In genomic region chr9:95585824-95586223, GRCh38 we compare ENCODE assay signal across 21 cellular contexts.
A peak's percentile ranks its signal among the peaks of the same experiment; 100 is the strongest.
DNase-seq lines count a peak whose midpoint lies in the region; ATAC-seq, FAIRE-seq and TF ChIP-seq lines count a peak whose summit lies in the region.
"Had no signal": no experiment of that assay in that cellular context is flagged by ENCODE, and none has a peak within 500 bp of the region (broad histone marks: within the 10 kb centered on the region; RNA-seq: fewer than 3 reads in every experiment).

No MANE protein-coding gene starts in this region.

- H3K27ac ChIP-seq in GM23338 (ENCODE audit: low read depth) (no peak overlapping the region), H1 (ENCODE audit: low read depth, low read length) (no peak overlapping the region), osteoblast (ENCODE audit: low read depth, low read length) (no peak overlapping the region), foreskin keratinocyte (no peak overlapping the region)
- H3K27ac ChIP-seq: HL-60 had no signal

- H3K9me2 ChIP-seq in GM23338 (ENCODE audit: insufficient read depth): no peaks in the 10 kb centered on the region

- 0 out of 2 replicates have a peak overlapping the region, but pooled peaks have one; percentile 10 for H3K18ac ChIP-seq in H1 (ENCODE audit: extremely low read depth, low read length)

- no peak overlapping the region for H4K5ac ChIP-seq in H1 (ENCODE audit: insufficient read length, low read depth, low read length)

- H3K4me3 Mint-ChIP-seq in GM23338: no peak overlapping the region
- H3K4me3 Mint-ChIP-seq: CD4-positive, CD25-positive, alpha-beta regulatory T cell; CD8-positive, alpha-beta memory T cell had no signal

- H3K4me1 ChIP-seq in GM23338 (ENCODE audit: insufficient read depth): peaks cover 29% of the 10 kb centered on the region
- peaks cover 4 to 20% (median 18%) of the 10 kb centered on the region in 4 experiments for H3K4me1 ChIP-seq in H1 (replicated peaks in 1 of 4; ENCODE audit: control insufficient read depth in 3 of 4, insufficient read depth in 4 of 4, low read length in 3 of 4)
- H3K4me1 ChIP-seq in osteoblast (ENCODE audit: insufficient read depth, low read length): no peaks in the 10 kb centered on the region
- no peaks in the 10 kb centered on the region for H3K4me1 ChIP-seq in foreskin keratinocyte
- H3K4me1 ChIP-seq: BE2C, Caco-2 had no signal

- no peaks in the 10 kb centered on the region; the same call in 2 of the 3 replicates for H3K9me3 Mint-ChIP-seq in GM23338
- H3K9me3 Mint-ChIP-seq: CD8-positive, alpha-beta memory T cell had no signal

- CTCF ChIA-PET in H1 (lab: Charles Lee; ENCODE audit: partially characterized antibody): interaction anchor here (0.8 kb wide), 1 partner anchor 26 kb away, joined by 3 read pairs; no protein-coding TSS in a partner anchor

- peaks cover 27% of the 10 kb centered on the region for H3K27me3 Mint-ChIP-seq in GM23338 (ENCODE audit: insufficient read depth, low read depth, poor library complexity)

- DNase-seq in GM23338 (ENCODE audit: low spot score) (no peak), NB4 (ENCODE audit: low read depth) (peak; percentile 20), H1 (ENCODE audit: low read depth in 1 of 2, low spot score in 2 of 2) (no peak), osteoblast (ENCODE audit: insufficient read length, low spot score, missing footprints) (peak; percentile 15), foreskin keratinocyte (no peak)
- DNase-seq: ACHN; BE2C; C1 segment of cervical spinal cord; Caco-2; CD4-positive, CD25-positive, alpha-beta regulatory T cell; CD8-positive, alpha-beta memory T cell; IMR-90; KBM-7 had no signal

- H4K20me1 ChIP-seq in GM23338 (replicated peaks; ENCODE audit: insufficient read depth) (no peaks in the 10 kb centered on the region), H1 (replicated peaks in 1 of 2; ENCODE audit: control insufficient read depth in 1 of 2, insufficient read depth in 2 of 2, low read length in 2 of 2) (no peaks in the 10 kb centered on the region), osteoblast (ENCODE audit: insufficient read depth, low read length) (no peaks in the 10 kb centered on the region)

- H4K91ac ChIP-seq in H1 (replicated peaks; ENCODE audit: insufficient read length, low read length): peak overlapping the region; percentile 20

- H3K79me2 ChIP-seq in GM23338 (replicated peaks; ENCODE audit: insufficient read depth) (no peaks in the 10 kb centered on the region), H1 (ENCODE audit: control insufficient read depth in 1 of 2, insufficient read depth in 2 of 2, low read length in 2 of 2) (no peaks in the 10 kb centered on the region), osteoblast (ENCODE audit: insufficient read depth, low read length) (no peaks in the 10 kb centered on the region)

- H3K79me1 ChIP-seq in H1 (ENCODE audit: low read depth, low read length): no peaks in the 10 kb centered on the region

- POLR2A ChIA-PET in H1 (lab: Charles Lee; ENCODE audit: partially characterized antibody): interaction anchor here (1.0 kb wide), 1 partner anchor 19 kb away, joined by 3 read pairs; no protein-coding TSS in a partner anchor

- no peak overlapping the region for H3K27ac Mint-ChIP-seq in GM23338
- H3K27ac Mint-ChIP-seq: CD4-positive, CD25-positive, alpha-beta regulatory T cell had no signal

- no peaks in the 10 kb centered on the region for H3K23me2 ChIP-seq in H1 (ENCODE audit: low read depth, low read length)

- H3F3A ChIP-seq in GM23338 (replicated peaks; ENCODE audit: low read depth): no peaks in the 10 kb centered on the region

- no peak for FAIRE-seq in H1 (lab: Jason Lieb, UNC)
- FAIRE-seq: A204.1, D721Med, G401.6, GM12891 had no signal

- no peak overlapping the region for H3K4ac ChIP-seq in H1 (replicated peaks; ENCODE audit: insufficient read length, low read depth, low read length)

- H3K27me3 ChIP-seq in GM23338 (ENCODE audit: insufficient read depth) (no peaks in the 10 kb centered on the region), H1 (replicated peaks in 1 of 4; ENCODE audit: control insufficient read depth in 3 of 4, extremely low read depth in 1 of 4, insufficient read depth in 3 of 4, low read length in 3 of 4) (no peaks in the 10 kb centered on the region; a peak in 3 of 7 replicates), osteoblast (ENCODE audit: insufficient read depth, low read length) (peaks cover 7% of the 10 kb centered on the region), foreskin keratinocyte (no peaks in the 10 kb centered on the region)
- H3K27me3 ChIP-seq: BE2C had no signal

- H3K9ac ChIP-seq in H1 (replicated peaks in 1 of 4; ENCODE audit: extremely low read depth in 1 of 4, low read depth in 3 of 4, low read length in 3 of 4): no peak overlapping the region

- H2AFZ ChIP-seq in GM23338 (0 out of 2 replicates have a peak overlapping the region, but pooled peaks have one; percentile 59), H1 (ENCODE audit: low read length) (no peak overlapping the region), osteoblast (ENCODE audit: low read length) (no peak overlapping the region)

- no peak overlapping the region for H3K4me2 ChIP-seq in GM23338
- H3K4me2 ChIP-seq in H1 (ENCODE audit: insufficient read depth in 1 of 2, low read depth in 2 of 2, low read length in 2 of 2): no peak overlapping the region
- H3K4me2 ChIP-seq in osteoblast (ENCODE audit: insufficient read depth, low read length): no peak overlapping the region

- no peak overlapping the region for H2AK5ac ChIP-seq in H1 (ENCODE audit: low read depth, low read length)

- no peak for ATAC-seq in GM23338
- ATAC-seq in HG03439 (IDR thresholded peaks at IDR 0.05; ENCODE audit: unreplicated experiment): no peak
- ATAC-seq in HG02798 (IDR thresholded peaks at IDR 0.05; ENCODE audit: poor library complexity, unreplicated experiment): no peak
- ATAC-seq in foreskin keratinocyte: no peak

- no peak overlapping the region for H2BK20ac ChIP-seq in H1 (ENCODE audit: low read length)

- H2BK120ac ChIP-seq in H1 (replicated peaks; ENCODE audit: low read depth, low read length): no peak overlapping the region

- no peak overlapping the region for H4K8ac ChIP-seq in H1 (ENCODE audit: extremely low read depth, insufficient read depth, low read length)

- H2BK12ac ChIP-seq in H1 (ENCODE audit: low read depth, low read length): no peak overlapping the region

- no peak overlapping the region for H3K14ac ChIP-seq in H1 (ENCODE audit: insufficient read length)

- peaks cover 30% of the 10 kb centered on the region for H3K4me1 Mint-ChIP-seq in GM23338
- H3K4me1 Mint-ChIP-seq: CD4-positive, CD25-positive, alpha-beta regulatory T cell; CD8-positive, alpha-beta memory T cell had no signal

- H3K36me3 Mint-ChIP-seq in GM23338 (ENCODE audit: low read depth): no peaks in the 10 kb centered on the region
- H3K36me3 Mint-ChIP-seq: CD4-positive, CD25-positive, alpha-beta regulatory T cell had no signal

- H2BK15ac ChIP-seq in H1 (ENCODE audit: low read length): no peak overlapping the region

- no peak overlapping the region for H2BK5ac ChIP-seq in H1 (ENCODE audit: low read depth, low read length)

- no peak overlapping the region for H3K23ac ChIP-seq in H1 (ENCODE audit: insufficient read length)

- H3K9me3 ChIP-seq in H1 (ENCODE audit: insufficient read depth in 2 of 2, low read depth in 1 of 2, low read length in 1 of 2) (no peaks in the 10 kb centered on the region), osteoblast (ENCODE audit: low read depth, low read length) (no peaks in the 10 kb centered on the region)
- H3K9me3 ChIP-seq: BE2C, Caco-2, HAP-1 had no signal

- 82% methylated on average over 11 of the region's 11 CpGs; no CpG with 5 or more reads in 1 of the 2 experiments for WGBS in H1 (ENCODE audit: extremely low coverage in 1 of 2, insufficient coverage in 1 of 2, insufficient read length in 1 of 2, insufficient replicate concordance in 2 of 2, low coverage in 1 of 2, low lambda C conversion rate in 2 of 2, missing lambda C conversion rate in 1 of 2), 2 experiments

- no peak overlapping the region for H3K4me3 ChIP-seq in GM23338
- no peak overlapping the region for H3K4me3 ChIP-seq in NB4 (ENCODE audit: low read depth, low read length)
- H3K4me3 ChIP-seq in H1 (ENCODE audit: extremely low read depth in 1 of 4, insufficient read depth in 2 of 4, low read depth in 3 of 4, low read length in 4 of 4): no peak overlapping the region
- H3K4me3 ChIP-seq in osteoblast (ENCODE audit: insufficient read depth, low read length): no peak overlapping the region
- H3K4me3 ChIP-seq: HAP-1 had no signal

- no peak for TF ChIP-seq EP300 in H1 (IDR thresholded peaks at IDR 0.05; ENCODE audit: borderline replicate concordance in 1 of 2, low read depth in 2 of 2, low read length in 2 of 2)

- TF ChIP-seq POLR2A in NB4 (IDR thresholded peaks at IDR 0.05; ENCODE audit: extremely low read depth, insufficient read length) (no peak), H1 (IDR thresholded peaks at IDR 0.05; ENCODE audit: control extremely low read depth in 1 of 2, low read depth in 2 of 2, low read length in 2 of 2) (no peak)

- H3K36me3 ChIP-seq in GM23338 (ENCODE audit: insufficient read depth): no peaks in the 10 kb centered on the region
- H3K36me3 ChIP-seq in H1 (ENCODE audit: control insufficient read depth in 2 of 4, insufficient read depth in 4 of 4, low read length in 3 of 4): no peaks in the 10 kb centered on the region
- H3K36me3 ChIP-seq in osteoblast (ENCODE audit: insufficient read depth, low read length): no peaks in the 10 kb centered on the region
- H3K36me3 ChIP-seq: BE2C, HAP-1 had no signal

- TF ChIP-seq RAD21 in H1 (IDR thresholded peaks at IDR 0.05 in 1 of 2, conservative IDR thresholded peaks at IDR 0.05 in 1 of 2; ENCODE audit: low read depth in 2 of 2, low read length in 2 of 2): no peak

- H3K56ac ChIP-seq in H1 (replicated peaks; ENCODE audit: insufficient read length, low read depth, low read length): no peak overlapping the region

- no peak for TF ChIP-seq CTCF in GM23338 (conservative IDR thresholded peaks at IDR 0.05; ENCODE audit: low read depth in 2 of 2)
- TF ChIP-seq CTCF in NB4 (IDR thresholded peaks at IDR 0.05; ENCODE audit: low read depth, low read length): no peak
- TF ChIP-seq CTCF in H1 (IDR thresholded peaks at IDR 0.05; ENCODE audit: control extremely low read depth in 1 of 3, insufficient read depth in 1 of 3, low read depth in 1 of 3, low read length in 3 of 3): no peak
- no peak for TF ChIP-seq CTCF in osteoblast (IDR thresholded peaks at IDR 0.05; ENCODE audit: extremely low read depth, low read depth, low read length)
- no peak for TF ChIP-seq CTCF in foreskin keratinocyte (conservative IDR thresholded peaks at IDR 0.05)

TF ChIP-seq in H1, 55 proteins besides CTCF, POLR2A, EP300 and RAD21:
- TF ChIP-seq MAFK (IDR thresholded peaks at IDR 0.05; ENCODE audit: low read depth, low read length) (no peak), CREB1 (IDR thresholded peaks at IDR 0.05) (no peak), JUN (IDR thresholded peaks at IDR 0.05; ENCODE audit: low read depth, low read length) (no peak), KDM5A (IDR thresholded peaks at IDR 0.05; ENCODE audit: low read length) (no peak), KDM1A (IDR thresholded peaks at IDR 0.05; ENCODE audit: borderline replicate concordance, low read length) (no peak), CHD1 (IDR thresholded peaks at IDR 0.05; ENCODE audit: low read depth, low read length) (no peak), SIRT6 (IDR thresholded peaks at IDR 0.05; ENCODE audit: low read length) (no peak), SUZ12 (IDR thresholded peaks at IDR 0.05; ENCODE audit: low read length) (no peak)
TF ChIP-seq in H1: peak in this region for 0.

Comparison
In these comparisons a context has a peak if more than half of its experiments do, and no peak if none do; other contexts are left out.
1. DNase-seq: peak in NB4 (single experiment) and osteoblast (single experiment); none in GM23338 (single experiment), H1 (0 of 2) and foreskin keratinocyte (0 of 2).